ENCODE assay signal across 8 cellular contexts in the genomic region with DNA sequence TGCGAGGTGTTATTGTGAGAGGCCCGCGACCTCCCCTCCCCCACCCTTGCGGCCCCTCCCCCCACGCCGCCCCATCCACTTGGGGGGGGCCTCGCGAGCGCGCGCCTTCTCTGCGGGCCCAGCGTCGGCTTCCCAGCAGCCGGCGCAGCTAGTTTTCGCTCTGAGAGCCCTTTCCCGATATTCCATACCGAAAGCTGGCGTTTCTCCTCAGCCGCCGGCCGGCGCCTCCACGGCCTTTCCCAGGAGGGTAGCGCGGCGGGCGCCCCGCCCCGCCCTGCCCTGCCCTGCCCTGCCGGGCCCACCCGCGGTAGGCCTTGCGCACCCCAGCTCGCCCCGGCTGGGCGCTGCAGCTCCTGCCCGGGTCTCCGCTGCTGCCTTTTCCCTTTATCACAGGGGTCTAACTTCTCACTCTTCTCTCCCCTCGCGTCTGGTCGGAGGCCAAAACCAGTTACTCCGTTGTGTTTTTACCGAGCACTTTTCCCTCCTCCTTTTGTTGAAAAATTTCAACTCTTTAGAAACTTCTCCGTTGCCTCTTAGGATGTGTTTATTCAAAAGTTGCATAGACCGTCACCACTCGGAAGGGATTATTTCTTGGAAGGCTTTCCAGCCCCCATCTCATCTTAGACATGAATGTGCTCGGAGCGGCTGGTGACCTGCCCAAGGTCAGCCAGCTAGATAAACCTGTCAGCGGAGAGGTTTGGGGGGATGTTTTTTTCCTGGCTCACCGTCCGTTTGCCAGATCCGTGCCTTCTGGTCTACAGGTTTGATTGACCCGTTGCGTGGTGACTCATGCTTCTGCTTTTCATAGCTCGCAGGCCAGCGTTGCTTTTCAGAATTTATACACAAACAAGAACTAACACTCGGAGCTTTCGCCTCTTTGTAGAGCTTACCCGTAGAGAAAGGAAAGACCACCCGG. TPM values are rescaled to one million over a fixed set of nuclear protein-coding genes. Genes with fewer than 3 reads are reported as not detected.
DNase-seq lines count a peak whose midpoint lies in the region; ATAC-seq and TF ChIP-seq lines count a peak whose summit lies in the region.

No MANE protein-coding gene starts in this region.

- H3K4me3 ChIP-seq in Caco-2 (ENCODE audit: low read depth, low read length) = peak overlapping the region; percentile 89
- H3K4me3 ChIP-seq in Peyer's patch = peak overlapping the region; percentile 91 to 93 (median 91)
- peak overlapping the region; percentile 85 for H3K4me3 ChIP-seq in adipocyte (ENCODE audit: low read length)

- peak overlapping the region; percentile 95 for H3K27ac Mint-ChIP-seq in Caco-2 (ENCODE audit: unreplicated experiment)

- H3K4me1 Mint-ChIP-seq in Caco-2 (ENCODE audit: low read depth, unreplicated experiment) = peaks cover 6% of the 10 kb centered on the region

- H3K27me3 ChIP-seq in Caco-2 (replicated peaks; ENCODE audit: control insufficient read depth, insufficient read depth, low read length) = no peaks in the 10 kb centered on the region
- no peaks in the 10 kb centered on the region for H3K27me3 ChIP-seq in Peyer's patch
- H3K27me3 ChIP-seq in adipocyte (replicated peaks; ENCODE audit: control insufficient read depth, insufficient read depth, low read length) = no peaks in the 10 kb centered on the region

- no peak for TF ChIP-seq POLR2A in Peyer's patch (IDR thresholded peaks at IDR 0.05)

- H3K27ac ChIP-seq in Peyer's patch = peak overlapping the region; percentile 86 to 97 (median 93)

- peak overlapping the region; percentile 98 for H3K4me3 Mint-ChIP-seq in Caco-2 (ENCODE audit: unreplicated experiment)

- intact Hi-C loops in Caco-2 (cut with micrococcal nuclease; ENCODE audit: unreplicated experiment) (loop anchor here (1.0 kb wide), 1 partner anchor 34 kb away; a partner anchor contains a TSS), Right ventricle myocardium inferior (cut with DNase I) (loop anchor here (1.0 to 5.0 kb wide), 2 partner anchors 33 to 77 kb away; a partner anchor contains a TSS)

- no peaks in the 10 kb centered on the region for H3K9me3 Mint-ChIP-seq in Caco-2 (ENCODE audit: unreplicated experiment)

- peak; percentile 55 for ATAC-seq in GM19395 (IDR thresholded peaks at IDR 0.05; ENCODE audit: unreplicated experiment)
- ATAC-seq in HG03432 (IDR thresholded peaks at IDR 0.05; ENCODE audit: unreplicated experiment) = peak; percentile 54
- ATAC-seq in Right ventricle myocardium inferior = peak; percentile 78
- ATAC-seq in omental fat pad (ENCODE audit: low FRiP score) = peak; percentile 71

- CTCF ChIA-PET in Caco-2 (lab: Charles Lee) = interaction anchor here (0.6 to 3.0 kb wide), 8 partner anchors 12 to 402 kb away, joined by 3 to 14 read pairs (median 4); a partner anchor contains a TSS

- TF ChIP-seq CTCF in Caco-2 (IDR thresholded peaks at IDR 0.05; ENCODE audit: insufficient read depth in 1 of 2, low read depth in 1 of 2, low read length in 1 of 2, severe bottlenecking in 1 of 2, unreplicated experiment in 1 of 2) (no peak), Peyer's patch (IDR thresholded peaks at IDR 0.05) (no peak), omental fat pad (IDR thresholded peaks at IDR 0.05) (no peak)

- H3K36me3 Mint-ChIP-seq in Caco-2 (ENCODE audit: insufficient read depth, unreplicated experiment) = peaks cover 64% of the 10 kb centered on the region

- DNase-seq in Caco-2 (peak; percentile 44 to 64), Peyer's patch (peak; percentile 55 to 69 (median 61)), adipocyte (ENCODE audit: low read depth) (peak; percentile 85), Right ventricle myocardium inferior (ENCODE audit: missing footprints) (peak; percentile 83), omental fat pad (ENCODE audit: low spot score) (no peak), SK-N-DZ (ENCODE audit: low spot score) (no peak)

- H3K36me3 ChIP-seq in Caco-2 (ENCODE audit: control insufficient read depth, insufficient read depth, low read length) = peaks cover 4% of the 10 kb centered on the region; the same call in 1 of the 2 replicates
- H3K36me3 ChIP-seq in Peyer's patch = peaks cover 0 to 17% (median 0%) of the 10 kb centered on the region in 3 donors
- H3K36me3 ChIP-seq in adipocyte (ENCODE audit: control insufficient read depth, insufficient read depth, low read length, severe bottlenecking) = peaks cover 23% of the 10 kb centered on the region

- no peaks in the 10 kb centered on the region for H3K27me3 Mint-ChIP-seq in Caco-2 (ENCODE audit: insufficient read depth, unreplicated experiment)

- no peaks in the 10 kb centered on the region for H3K9me3 ChIP-seq in Caco-2
- no peaks in the 10 kb centered on the region for H3K9me3 ChIP-seq in Peyer's patch
- no peaks in the 10 kb centered on the region for H3K9me3 ChIP-seq in adipocyte (ENCODE audit: control insufficient read depth, low read length)

- POLR2A ChIA-PET in Caco-2 (lab: Charles Lee) = interaction anchor here (0.6 to 2.4 kb wide), 11 partner anchors 14 to 372 kb away, joined by 3 to 21 read pairs (median 6); a partner anchor contains a TSS

- peak overlapping the region; percentile 93 for H3K9ac ChIP-seq in adipocyte (ENCODE audit: low read length)

- H3K4me1 ChIP-seq in Caco-2 (peaks cover 6% of the 10 kb centered on the region; the same call in 1 of the 2 replicates), Peyer's patch (peaks cover 0 to 33% (median 6%) of the 10 kb centered on the region in 4 donors), adipocyte (ENCODE audit: control insufficient read depth, insufficient read depth, low read length) (peaks cover 28% of the 10 kb centered on the region)

- BruUV-seq in Caco-2 (replicated peaks; lab: Mats Ljungman, UMichigan) = no TSS peak

RNA-seq across cellular contexts. Expression of a gene that starts 0.6 kb away (rescaled TPM):
- total RNA-seq in Caco-2 (2022) (167 and 168 TPM in 2 replicates), Peyer's patch (10 to 100 TPM; 45.4 to 96.2 (median 66.9) TPM), Right ventricle myocardium inferior (52.3 TPM), omental fat pad (100 to 1,000 TPM in 2 of 4 donors, 10 to 100 TPM in 2; 76.0 to 108 (median 98.6) TPM)
- 32.6 and 33.7 TPM in 2 replicates for polyA plus RNA-seq in SK-N-DZ (2014; cell fraction: cytosol; rRNA removed)
- 8.5 and 11.4 TPM in 2 replicates for polyA plus RNA-seq in SK-N-DZ (2014; cell fraction: nucleus; rRNA removed)

RNA-seq across cellular contexts. Expression of a gene that starts 33.8 kb away (rescaled TPM):
- 57.2 and 61.7 TPM in 2 replicates for total RNA-seq in Caco-2 (2022)
- total RNA-seq in Peyer's patch = 100 to 1,000 TPM in 3 of 4 donors, 10 to 100 TPM in 1; 69.3 to 201 (median 162) TPM
- total RNA-seq in Right ventricle myocardium inferior = 26.1 TPM
- total RNA-seq in omental fat pad = 100 to 1,000 TPM in 1 of 4 donors, 10 to 100 TPM in 3; 63.4 to 101 (median 81.1) TPM
- 1.4 and 1.9 TPM in 2 replicates for polyA plus RNA-seq in SK-N-DZ (2014; cell fraction: cytosol; rRNA removed)
- 8.4 and 14.3 TPM in 2 replicates for polyA plus RNA-seq in SK-N-DZ (2014; cell fraction: nucleus; rRNA removed)

RNA-seq across cellular contexts. Expression of a gene that starts 46.5 kb away (rescaled TPM):
- total RNA-seq in Caco-2 (2022) (65.7 and 69.4 TPM in 2 replicates), Peyer's patch (10 to 100 TPM; 58.8 to 85.8 (median 59.8) TPM), Right ventricle myocardium inferior (28.7 TPM), omental fat pad (10 to 100 TPM; 31.2 to 54.6 (median 50.2) TPM)
- polyA plus RNA-seq in SK-N-DZ (2014; cell fraction: cytosol; rRNA removed) = 3.9 and 4.0 TPM in 2 replicates
- 6.9 and 20.1 TPM in 2 replicates for polyA plus RNA-seq in SK-N-DZ (2014; cell fraction: nucleus; rRNA removed)

RNA-seq across cellular contexts. Expression of a gene that starts 54.4 kb away (rescaled TPM):
- 303 and 588 TPM in 2 replicates for total RNA-seq in Caco-2 (2022)
- total RNA-seq in Peyer's patch = 100 to 1,000 TPM; 110 to 361 (median 254) TPM
- 122 TPM for total RNA-seq in Right ventricle myocardium inferior
- total RNA-seq in omental fat pad = 1,000 to 10,000 TPM in 1 of 4 donors, 100 to 1,000 TPM in 3; 731 to 1,161 (median 827) TPM
- polyA plus RNA-seq in SK-N-DZ (2014; cell fraction: cytosol; rRNA removed) = 0.14 and 0.77 TPM in 2 replicates
- 4.7 and 8.1 TPM in 2 replicates for polyA plus RNA-seq in SK-N-DZ (2014; cell fraction: nucleus; rRNA removed)

Comparison
In these comparisons a context has a peak if more than half of its experiments do, and no peak if none do; other contexts are left out.
1. DNase-seq: peak in Caco-2 (2 of 2), Peyer's patch (3 of 3), adipocyte (single experiment) and Right ventricle myocardium inferior (single experiment); none in omental fat pad (single experiment) and SK-N-DZ (single experiment).
2. Peak in every context shown above with its lines, with median percentiles within 50 percentile points of each other: H3K4me3 ChIP-seq and ATAC-seq.